17 cellular contexts compared by ENCODE assay signal in genomic region chr3:30332196-30333021, GRCh38.
DNase-seq lines count a peak whose midpoint lies in the region; ATAC-seq, FAIRE-seq and TF ChIP-seq lines count a peak whose summit lies in the region.
"Had no signal": no experiment of that assay in that cellular context is flagged by ENCODE, and none has a peak within 500 bp of the region (broad histone marks: within the 10 kb centered on the region; RNA-seq: fewer than 3 reads in every experiment).

No MANE protein-coding gene starts in this region.

- H3K79me2 ChIP-seq in PC-3 (ENCODE audit: low read length) (no peaks in the 10 kb centered on the region), endothelial cell of umbilical vein (ENCODE audit: control insufficient read depth, insufficient read depth, low read length) (no peaks in the 10 kb centered on the region)

- no peak for TF ChIP-seq CTCF in PC-3 (conservative IDR thresholded peaks at IDR 0.05; ENCODE audit: low read depth, low read length)
- no peak for TF ChIP-seq CTCF in endothelial cell of umbilical vein (IDR thresholded peaks at IDR 0.05; ENCODE audit: extremely low read depth in 1 of 2, insufficient read depth in 1 of 2, low read depth in 1 of 2, low read length in 2 of 2)
- TF ChIP-seq CTCF in A673 (conservative IDR thresholded peaks at IDR 0.05; ENCODE audit: low read depth, low read length), result no peak

- no peaks in the 10 kb centered on the region for H3K9me2 ChIP-seq in PC-3 (replicated peaks; ENCODE audit: low read length)

- H3K36me3 ChIP-seq in PC-3 (ENCODE audit: low read depth, low read length), result no peaks in the 10 kb centered on the region
- H3K36me3 ChIP-seq in endothelial cell of umbilical vein (ENCODE audit: control insufficient read depth in 2 of 2, extremely low read depth in 1 of 2, insufficient read depth in 2 of 2, low read length in 2 of 2), result no peaks in the 10 kb centered on the region
- no peaks in the 10 kb centered on the region for H3K36me3 ChIP-seq in A673 (ENCODE audit: insufficient read depth, low read length, poor library complexity, severe bottlenecking)
- H3K36me3 ChIP-seq: HAP-1 had no signal

- dilution Hi-C loops in endothelial cell of umbilical vein (cut with MboI; ENCODE audit: extremely low pct_ligation_motif_present, low sequenced_read_pairs), result loop anchor here (25.0 kb wide), 1 partner anchor 280 kb away; the partner anchor contains the start of gene TGFBR2

- H3K4me3 ChIP-seq in PC-3 (ENCODE audit: low read length) (no peak overlapping the region), endothelial cell of umbilical vein (replicated peaks in 1 of 3; ENCODE audit: insufficient read depth in 1 of 3, low read depth in 1 of 3, low read length in 3 of 3) (no peak overlapping the region), A673 (ENCODE audit: low read depth, low read length, poor library complexity, severe bottlenecking) (no peak overlapping the region)
- H3K4me3 ChIP-seq: HAP-1 had no signal

- H3K4me1 ChIP-seq in PC-3 (ENCODE audit: insufficient read depth, low read length), result 0 out of 2 replicates have a peak, but pooled peaks cover 5% of the 10 kb centered on the region
- H3K4me1 ChIP-seq in endothelial cell of umbilical vein (ENCODE audit: control insufficient read depth, extremely low read depth, insufficient read depth, low read length), result no peaks in the 10 kb centered on the region
- H3K4me1 ChIP-seq in A673 (ENCODE audit: insufficient read depth, low read length, poor library complexity, severe bottlenecking), result no peaks in the 10 kb centered on the region
- H3K4me1 ChIP-seq: HAP-1 had no signal

- ATAC-seq in PC-3 (no peak), sciatic nerve (peak; percentile 24)

- no peak for FAIRE-seq in endothelial cell of umbilical vein (lab: Jason Lieb, UNC)
- FAIRE-seq: frontal cortex, GM12891, kidney had no signal

- H3K9me3 Mint-ChIP-seq in T-helper 2 cell treated with Interferon-gamma antibody and Interleukin-4, amounts not matched to agents 5 μg/mL and 100 μg/mL, for 36 hours, result peaks cover 3% of the 10 kb centered on the region

- H3K9ac ChIP-seq in PC-3 (ENCODE audit: low read length), result no peak overlapping the region
- H3K9ac ChIP-seq in endothelial cell of umbilical vein (replicated peaks; ENCODE audit: extremely low read depth, insufficient read depth, low read length), result no peak overlapping the region

- H3K27me3 Mint-ChIP-seq in T-helper 2 cell treated with Interferon-gamma antibody and Interleukin-4, amounts not matched to agents 5 μg/mL and 100 μg/mL, for 36 hours (ENCODE audit: low read depth), result no peaks in the 10 kb centered on the region

- no peaks in the 10 kb centered on the region for H3K9me1 ChIP-seq in endothelial cell of umbilical vein (replicated peaks; ENCODE audit: control insufficient read depth, extremely low read depth, insufficient read depth, low read length)

- DNase-seq in T-helper 2 cell treated with Interferon-gamma antibody and Interleukin-4, amounts not matched to agents 5 μg/mL and 100 μg/mL, for 36 hours (ENCODE audit: low spot score), result no peak
- DNase-seq in T-helper 2 cell (no peak), PC-3 (no peak), endothelial cell of umbilical vein (ENCODE audit: low read depth, low spot score) (no peak), sciatic nerve (ENCODE audit: low spot score) (no peak), posterior cingulate gyrus (no peak), A673 (ENCODE audit: low spot score) (no peak), NCI-H2196 treated with DMSO at 0.1 percent for 48 hours (lab: John Stamatoyannopoulos, UW; ENCODE audit: unreplicated experiment) (no peak)
- DNase-seq: activated CD4-positive, alpha-beta memory T cell treated with anti-CD3 and anti-CD28 coated beads, Interleukin-2, amount 10 ng/mL, durations not matched to agents 7 days and 5 days; amygdala; kidney; NCI-H1694 treated with DMSO at 0.1 percent for 48 hours; NK-92 treated with Interleukin-12 subunit alpha and Interleukin-12 subunit beta, amount 100 ng/mL, for 24 hours; SW 1271 had no signal

- POLR2A ChIA-PET in PC-3 (lab: Charles Lee; ENCODE audit: unreplicated experiment), result no interaction called here
- POLR2A ChIA-PET in endothelial cell of umbilical vein (lab: Charles Lee), result no interaction called here
- POLR2A ChIA-PET in A673 (lab: Charles Lee; ENCODE audit: low non-redundant PET), result no interaction called here

- H3K4me2 ChIP-seq in PC-3 (ENCODE audit: low read length) (no peak overlapping the region), endothelial cell of umbilical vein (ENCODE audit: insufficient read depth, low read length) (no peak overlapping the region)

- H3K27ac Mint-ChIP-seq in T-helper 2 cell treated with Interferon-gamma antibody and Interleukin-4, amounts not matched to agents 5 μg/mL and 100 μg/mL, for 36 hours, result no peak overlapping the region
- H3K27ac Mint-ChIP-seq: activated CD4-positive, alpha-beta memory T cell treated with anti-CD3 and anti-CD28 coated beads, Interleukin-2, amount 10 ng/mL, durations not matched to agents 7 days and 5 days had no signal

- CTCF ChIA-PET in PC-3 (lab: Charles Lee) (no interaction called here), endothelial cell of umbilical vein (lab: Charles Lee) (interaction anchor here (1.3 kb wide), 1 partner anchor 133 kb away, joined by 4 read pairs; no protein-coding TSS in a partner anchor), A673 (lab: Charles Lee) (no interaction called here)

- 0 out of 2 replicates have a peak overlapping the region, but pooled peaks have one; percentile 23 for H2AFZ ChIP-seq in PC-3 (ENCODE audit: low read length)
- H2AFZ ChIP-seq in endothelial cell of umbilical vein (ENCODE audit: low read depth, low read length), result peak overlapping the region; percentile 41

- H3K4me1 Mint-ChIP-seq in T-helper 2 cell treated with Interferon-gamma antibody and Interleukin-4, amounts not matched to agents 5 μg/mL and 100 μg/mL, for 36 hours (ENCODE audit: low read depth), result peaks cover 17% of the 10 kb centered on the region

- peak overlapping the region; percentile 45 for H3K4me3 Mint-ChIP-seq in T-helper 2 cell treated with Interferon-gamma antibody and Interleukin-4, amounts not matched to agents 5 μg/mL and 100 μg/mL, for 36 hours
- H3K4me3 Mint-ChIP-seq: activated CD4-positive, alpha-beta memory T cell treated with anti-CD3 and anti-CD28 coated beads, Interleukin-2, amount 10 ng/mL, durations not matched to agents 7 days and 5 days had no signal

- H3K27ac ChIP-seq in PC-3 (ENCODE audit: low read length), result no peak overlapping the region
- no peak overlapping the region for H3K27ac ChIP-seq in endothelial cell of umbilical vein (ENCODE audit: insufficient read depth, low read depth, low read length)
- H3K27ac ChIP-seq in A673 (ENCODE audit: low read depth, low read length, poor library complexity, severe bottlenecking), result no peak overlapping the region

- TF ChIP-seq POLR2A in endothelial cell of umbilical vein (IDR thresholded peaks at IDR 0.05; ENCODE audit: low read depth, low read length), result no peak

- H3K27me3 ChIP-seq in PC-3 (ENCODE audit: low read length), result no peaks in the 10 kb centered on the region
- H3K27me3 ChIP-seq in endothelial cell of umbilical vein (ENCODE audit: control insufficient read depth in 2 of 2, insufficient read depth in 2 of 2, low read length in 2 of 2), result no peaks in the 10 kb centered on the region
- H3K27me3 ChIP-seq in A673 (replicated peaks; ENCODE audit: insufficient read depth, low read depth, low read length, poor library complexity), result no peaks in the 10 kb centered on the region

- H3F3A ChIP-seq in PC-3 (ENCODE audit: low read length, unreplicated experiment), result no peaks in the 10 kb centered on the region

- no TSS peak for BruUV-seq in PC-3 (replicated peaks; lab: Mats Ljungman, UMichigan)
- BruUV-seq in endothelial cell of umbilical vein (replicated peaks; lab: Mats Ljungman, UMichigan), result no TSS peak
- no TSS peak for BruUV-seq in A673 (replicated peaks; lab: Mats Ljungman, UMichigan)

- H3K9me3 ChIP-seq in PC-3 (ENCODE audit: low read length) (no peaks in the 10 kb centered on the region), endothelial cell of umbilical vein (replicated peaks; ENCODE audit: control insufficient read depth, insufficient read depth, low read length) (no peaks in the 10 kb centered on the region), A673 (ENCODE audit: low read depth, low read length, poor library complexity, severe bottlenecking) (no peaks in the 10 kb centered on the region)
- H3K9me3 ChIP-seq: HAP-1 had no signal

- H4K20me1 ChIP-seq in PC-3 (ENCODE audit: low read length) (no peaks in the 10 kb centered on the region), endothelial cell of umbilical vein (replicated peaks; ENCODE audit: control insufficient read depth, extremely low read depth, insufficient read depth, low read length) (no peaks in the 10 kb centered on the region)

- intact Hi-C loops in PC-3 (cut with micrococcal nuclease), result no loop called here
- intact Hi-C loops in endothelial cell of umbilical vein (cut with micrococcal nuclease), result no loop called here
- intact Hi-C loops in sciatic nerve (cut with DNase I), result no loop called here
- intact Hi-C loops in posterior cingulate gyrus (cut with DNase I), result no loop called here
- intact Hi-C loops in A673 (cut with micrococcal nuclease; ENCODE audit: unreplicated experiment), result no loop called here

- H3K36me3 Mint-ChIP-seq in T-helper 2 cell treated with Interferon-gamma antibody and Interleukin-4, amounts not matched to agents 5 μg/mL and 100 μg/mL, for 36 hours (ENCODE audit: low read depth), result no peaks in the 10 kb centered on the region

TF ChIP-seq in endothelial cell of umbilical vein, 7 proteins besides CTCF, POLR2A, EP300 and RAD21:
- no peak for TF ChIP-seq EZH2 (IDR thresholded peaks at IDR 0.05; ENCODE audit: borderline replicate concordance, low read depth, low read length, severe bottlenecking)
- no peak for TF ChIP-seq POLR2AphosphoS5 (IDR thresholded peaks at IDR 0.05; ENCODE audit: insufficient read depth, low read depth, low read length)
- no peak for TF ChIP-seq JUN (IDR thresholded peaks at IDR 0.05; ENCODE audit: borderline replicate concordance, insufficient read depth, insufficient read length, low read depth)
- no peak for TF ChIP-seq MYC (IDR thresholded peaks at IDR 0.05; ENCODE audit: low read depth, low read length)
